16 cellular contexts compared by ENCODE assay signal in the genomic region with DNA sequence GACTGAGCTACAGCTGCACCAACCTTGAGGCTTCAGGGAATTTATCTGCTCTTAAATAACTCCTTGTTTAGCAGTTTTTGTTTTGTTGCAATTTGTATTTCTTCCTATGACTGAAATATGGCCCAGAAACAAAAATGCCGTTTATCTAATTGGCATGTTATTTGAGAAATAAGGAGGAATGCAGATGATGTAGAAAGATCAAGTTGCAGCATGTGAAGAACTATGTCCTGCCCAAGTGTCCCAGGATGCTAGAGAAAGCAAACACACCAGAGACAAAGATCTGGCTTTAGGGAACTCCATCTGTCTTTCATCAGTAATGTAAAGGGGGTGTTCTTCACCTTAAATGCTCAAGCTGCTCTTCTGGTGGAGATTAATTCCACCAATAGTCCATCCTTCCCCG. TPM values are rescaled to one million over a fixed set of nuclear protein-coding genes. Genes with fewer than 3 reads are reported as not detected.
DNase-seq lines count a peak whose midpoint lies in the region; ATAC-seq and TF ChIP-seq lines count a peak whose summit lies in the region.
"Had no signal": no experiment of that assay in that cellular context is flagged by ENCODE, and none has a peak within 500 bp of the region (broad histone marks: within the 10 kb centered on the region; RNA-seq: fewer than 3 reads in every experiment).

No MANE protein-coding gene starts in this region.

- no peak for ATAC-seq in HG03378 (IDR thresholded peaks at IDR 0.05; ENCODE audit: unreplicated experiment)
- no peak for ATAC-seq in HG03175 (IDR thresholded peaks at IDR 0.05; ENCODE audit: unreplicated experiment)
- no peak for ATAC-seq in HG02588 (IDR thresholded peaks at IDR 0.05; ENCODE audit: unreplicated experiment)
- ATAC-seq: heart left ventricle had no signal

- H3K36me3 Mint-ChIP-seq in nephron (ENCODE audit: low read depth): no peaks in the 10 kb centered on the region
- H3K36me3 Mint-ChIP-seq: activated naive CD8-positive, alpha-beta T cell treated with anti-CD3 and anti-CD28 coated beads for 36 hours had no signal

- DNase-seq in AG10803 (ENCODE audit: low read depth): peak; percentile 75
- peak; percentile 12 to 62 for DNase-seq in NCI-H524 (lab: John Stamatoyannopoulos, UW)
- DNase-seq in epithelial cell of esophagus (ENCODE audit: low read depth): peak; percentile 80
- DNase-seq in BE2C: no peak
- DNase-seq: activated B cell treated with CpG ODN at 0.5 μM for 24 hours; activated CD8-positive, alpha-beta memory T cell treated with anti-CD3 and anti-CD28 coated beads, Interleukin-2, amount 50 U/mL, for 48 hours; activated naive CD8-positive, alpha-beta T cell treated with anti-CD3 and anti-CD28 coated beads for 36 hours; DMS153; heart left ventricle; NCI-H187; ovary had no signal

- H3K9me3 Mint-ChIP-seq in nephron: no peaks in the 10 kb centered on the region
- H3K9me3 Mint-ChIP-seq: activated B cell treated with CpG ODN at 0.5 μM for 24 hours; activated naive CD8-positive, alpha-beta T cell treated with anti-CD3 and anti-CD28 coated beads for 36 hours had no signal

- H3K27me3 ChIP-seq in BE2C: no peaks in the 10 kb centered on the region
- H3K27me3 ChIP-seq: heart left ventricle, ovary had no signal

- H3K36me3 ChIP-seq in BE2C: no peaks in the 10 kb centered on the region
- H3K36me3 ChIP-seq: heart left ventricle, ovary had no signal

- no peak overlapping the region for H3K4me3 Mint-ChIP-seq in nephron
- H3K4me3 Mint-ChIP-seq: activated B cell treated with CpG ODN at 0.5 μM for 24 hours; activated naive CD8-positive, alpha-beta T cell treated with anti-CD3 and anti-CD28 coated beads for 36 hours had no signal

- H3K9me3 ChIP-seq in BE2C: no peaks in the 10 kb centered on the region
- H3K9me3 ChIP-seq: heart left ventricle, ovary had no signal

- TF ChIP-seq CTCF in AG10803 (conservative IDR thresholded peaks at IDR 0.05; ENCODE audit: low read length) (no peak), epithelial cell of esophagus (IDR thresholded peaks at IDR 0.05; ENCODE audit: insufficient read depth, low read depth, low read length, missing control alignments) (no peak), nephron (IDR thresholded peaks at IDR 0.05; ENCODE audit: unreplicated experiment in 3 of 3) (no peak), BE2C (IDR thresholded peaks at IDR 0.05; ENCODE audit: low read depth, low read length) (no peak)

- no peaks in the 10 kb centered on the region for H3K4me1 ChIP-seq in BE2C

- H3K4me3 ChIP-seq in AG10803 (ENCODE audit: low read length) (no peak overlapping the region), epithelial cell of esophagus (ENCODE audit: low read length) (no peak overlapping the region), BE2C (ENCODE audit: low read depth, low read length) (no peak overlapping the region)
- H3K4me3 ChIP-seq: heart left ventricle, lung, ovary had no signal

- H3K27ac Mint-ChIP-seq in nephron: peak overlapping the region in 2 of 3 experiments; percentile 11 to 13
- H3K27ac Mint-ChIP-seq: activated B cell treated with CpG ODN at 0.5 μM for 24 hours; activated naive CD8-positive, alpha-beta T cell treated with anti-CD3 and anti-CD28 coated beads for 36 hours had no signal

- peaks cover 24% of the 10 kb centered on the region for H3K4me1 Mint-ChIP-seq in nephron
- H3K4me1 Mint-ChIP-seq: activated B cell treated with CpG ODN at 0.5 μM for 24 hours had no signal

- H3K27me3 Mint-ChIP-seq in nephron (ENCODE audit: low read depth): no peaks in the 10 kb centered on the region
- H3K27me3 Mint-ChIP-seq: activated B cell treated with CpG ODN at 0.5 μM for 24 hours; activated naive CD8-positive, alpha-beta T cell treated with anti-CD3 and anti-CD28 coated beads for 36 hours had no signal

RNA-seq across cellular contexts. Expression of a gene that starts 29.7 kb away (rescaled TPM):
- 1.9 TPM for polyA plus RNA-seq in BE2C (2012; ENCODE audit: insufficient read depth, insufficient read length, low read depth)
